In the genomic region with DNA sequence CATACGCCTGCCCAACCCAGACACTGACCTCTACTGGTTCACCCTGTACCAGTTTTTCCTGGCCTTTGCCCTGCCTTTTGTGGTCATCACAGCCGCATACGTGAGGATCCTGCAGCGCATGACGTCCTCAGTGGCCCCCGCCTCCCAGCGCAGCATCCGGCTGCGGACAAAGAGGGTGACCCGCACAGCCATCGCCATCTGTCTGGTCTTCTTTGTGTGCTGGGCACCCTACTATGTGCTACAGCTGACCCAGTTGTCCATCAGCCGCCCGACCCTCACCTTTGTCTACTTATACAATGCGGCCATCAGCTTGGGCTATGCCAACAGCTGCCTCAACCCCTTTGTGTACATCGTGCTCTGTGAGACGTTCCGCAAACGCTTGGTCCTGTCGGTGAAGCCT, we compare ENCODE assay signal across 1 cellular context.
TF ChIP-seq lines count a peak whose summit lies in the region.

No MANE protein-coding gene starts in this region.

TF ChIP-seq in WTC11, 78 proteins besides CTCF, POLR2A, EP300 and RAD21:
- TF ChIP-seq ZNF138 (CRISPR knock-in tag; conservative IDR thresholded peaks at IDR 0.05): no peak
- TF ChIP-seq TEAD1 (CRISPR knock-in tag; IDR thresholded peaks at IDR 0.05): no peak
- no peak for TF ChIP-seq KAT7 (CRISPR knock-in tag; IDR thresholded peaks at IDR 0.05; ENCODE audit: borderline replicate concordance)
- no peak for TF ChIP-seq NR3C1 (CRISPR knock-in tag; conservative IDR thresholded peaks at IDR 0.05; ENCODE audit: low read depth)
- no peak for TF ChIP-seq CREB1 (CRISPR knock-in tag; IDR thresholded peaks at IDR 0.05)
- TF ChIP-seq TEAD4 (CRISPR knock-in tag; IDR thresholded peaks at IDR 0.05): no peak
- no peak for TF ChIP-seq JUN (CRISPR knock-in tag; IDR thresholded peaks at IDR 0.05)
- TF ChIP-seq, protein P1, sequence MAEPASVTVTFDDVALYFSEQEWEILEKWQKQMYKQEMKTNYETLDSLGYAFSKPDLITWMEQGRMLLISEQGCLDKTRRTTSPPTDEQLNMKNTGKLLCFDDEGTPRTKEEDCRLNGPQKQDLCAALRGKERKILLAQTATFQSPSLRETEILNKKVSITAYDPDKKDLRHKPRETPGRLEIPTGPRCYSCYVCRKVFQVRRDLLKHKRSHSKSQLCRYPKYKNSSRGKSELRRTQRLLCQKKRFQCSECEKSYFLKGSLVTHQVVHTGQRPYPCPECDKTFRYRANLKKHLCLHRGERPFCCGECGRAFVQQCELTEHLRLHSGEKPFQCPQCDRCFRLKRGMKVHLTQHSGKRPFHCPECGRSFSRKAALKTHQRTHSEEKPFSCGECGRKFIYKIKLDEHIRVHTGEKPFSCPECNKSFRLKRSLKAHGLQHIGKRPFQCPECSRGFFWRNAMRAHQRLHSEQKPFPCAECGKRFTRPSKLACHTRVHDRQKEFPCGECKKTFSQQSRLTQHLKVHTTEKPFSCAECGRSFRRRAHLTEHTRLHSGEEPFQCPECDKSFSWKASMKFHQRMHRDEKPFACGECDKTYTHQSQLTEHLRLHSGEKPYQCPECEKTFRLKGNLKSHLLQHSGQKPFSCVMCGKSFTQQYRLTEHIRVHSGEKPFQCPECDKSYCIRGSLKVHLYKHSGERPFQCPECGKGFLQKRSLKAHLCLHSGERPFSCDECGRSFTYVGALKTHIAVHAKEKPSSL (CRISPR knock-in tag; conservative IDR thresholded peaks at IDR 0.05): no peak
- TF ChIP-seq, protein P2, sequence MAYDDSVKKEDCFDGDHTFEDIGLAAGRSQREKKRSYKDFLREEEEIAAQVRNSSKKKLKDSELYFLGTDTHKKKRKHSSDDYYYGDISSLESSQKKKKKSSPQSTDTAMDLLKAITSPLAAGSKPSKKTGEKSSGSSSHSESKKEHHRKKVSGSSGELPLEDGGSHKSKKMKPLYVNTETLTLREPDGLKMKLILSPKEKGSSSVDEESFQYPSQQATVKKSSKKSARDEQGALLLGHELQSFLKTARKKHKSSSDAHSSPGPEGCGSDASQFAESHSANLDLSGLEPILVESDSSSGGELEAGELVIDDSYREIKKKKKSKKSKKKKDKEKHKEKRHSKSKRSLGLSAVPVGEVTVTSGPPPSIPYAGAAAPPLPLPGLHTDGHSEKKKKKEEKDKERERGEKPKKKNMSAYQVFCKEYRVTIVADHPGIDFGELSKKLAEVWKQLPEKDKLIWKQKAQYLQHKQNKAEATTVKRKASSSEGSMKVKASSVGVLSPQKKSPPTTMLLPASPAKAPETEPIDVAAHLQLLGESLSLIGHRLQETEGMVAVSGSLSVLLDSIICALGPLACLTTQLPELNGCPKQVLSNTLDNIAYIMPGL (CRISPR knock-in tag; IDR thresholded peaks at IDR 0.05): no peak
- TF ChIP-seq GABPB1 (CRISPR knock-in tag; IDR thresholded peaks at IDR 0.05): no peak
- no peak for TF ChIP-seq SOX15 (CRISPR knock-in tag; IDR thresholded peaks at IDR 0.05)
